In genomic region chr4:95758001-95758400, GRCh38 we compare ENCODE assay signal across 25 cellular contexts.
DNase-seq lines count a peak whose midpoint lies in the region; ATAC-seq and TF ChIP-seq lines count a peak whose summit lies in the region.
"Had no signal": no experiment of that assay in that cellular context is flagged by ENCODE, and none has a peak within 500 bp of the region (broad histone marks: within the 10 kb centered on the region; RNA-seq: fewer than 3 reads in every experiment).

No MANE protein-coding gene starts in this region.

- peak overlapping the region in 9 of 11 experiments; percentile 5 to 55 (median 21); a peak in 15 of 22 replicates for H3K4me2 ChIP-seq in BLaER1 treated with 17β-estradiol and CSF1 and Interleukin-3, amounts not matched to agents 10 nM and 100 nM
- H3K4me2 ChIP-seq in HCT116 (ENCODE audit: low read length), result no peak overlapping the region
- H3K4me2 ChIP-seq: A549 had no signal

- BruUV-seq in HCT116 (replicated peaks; lab: Mats Ljungman, UMichigan), result no TSS peak

- H3K27me3 Mint-ChIP-seq in immature natural killer cell (ENCODE audit: low read depth in 3 of 3) (peaks cover 0 to 1% (median 0%) of the 10 kb centered on the region in 3 donors), endothelial cell (ENCODE audit: unreplicated experiment) (no peaks in the 10 kb centered on the region)
- H3K27me3 Mint-ChIP-seq: T-cell had no signal

- intact Hi-C loops in HCT116 (cut with micrococcal nuclease), result no loop called here
- intact Hi-C loops in left ventricle myocardium superior (cut with micrococcal nuclease), result no loop called here

- RAD21 ChIA-PET in HCT116 (lab: Charles Lee; ENCODE audit: low non-redundant PET in 1 of 2, low total read pairs in 2 of 2, uncharacterized antibody in 2 of 2, unreplicated experiment in 2 of 2), result no interaction called here

- no peak overlapping the region for H3K9ac ChIP-seq in BLaER1 treated with 17β-estradiol and CSF1 and Interleukin-3, amounts not matched to agents 10 nM and 100 nM
- H3K9ac ChIP-seq in HCT116 (ENCODE audit: low read length), result no peak overlapping the region

- H3K9me3 ChIP-seq in BLaER1 treated with 17β-estradiol and CSF1 and Interleukin-3, amounts not matched to agents 10 nM and 100 nM (replicated peaks in 1 of 11), result no peaks in the 10 kb centered on the region
- H3K9me3 ChIP-seq in HCT116 (ENCODE audit: control insufficient read depth in 1 of 2, insufficient read depth in 1 of 2, low read depth in 1 of 2, low read length in 2 of 2), result no peaks in the 10 kb centered on the region
- H3K9me3 ChIP-seq: A549 had no signal

- TF ChIP-seq RAD21 in HCT116 (IDR thresholded peaks at IDR 0.05; ENCODE audit: low read depth), result no peak

- H3K4me3 Mint-ChIP-seq in immature natural killer cell (peak overlapping the region; percentile 23 to 68 (median 47)), endothelial cell (ENCODE audit: unreplicated experiment) (no peak overlapping the region)
- H3K4me3 Mint-ChIP-seq: CD14-positive monocyte, H9, HFFc6, T-cell had no signal

- DNase-seq in HCT116 (ENCODE audit: low read depth, low spot score) (no peak), cardiac fibroblast (ENCODE audit: low read depth in 2 of 2) (peak; percentile 13 to 22), immature natural killer cell (peak in 1 of 3 donors; percentile 10), inferior parietal cortex (ENCODE audit: extremely low spot score) (no peak), left ventricle myocardium superior (no peak), endothelial cell (ENCODE audit: low spot score) (no peak), NCI-H226 (no peak)
- DNase-seq: Calu3, DMS79 treated with DMSO at 0.1 percent for 48 hours, H9, HFFc6, IMR-90, KG1, MM.1S, NCI-H1417, NCI-H1694, NCI-H2029 treated with DMSO at 0.1 percent for 48 hours, NCI-H2227 treated with DMSO at 0.1 percent for 48 hours, NCI-H510A, NCI-H69, SIG-M5, T-cell had no signal

- CTCF ChIA-PET in HCT116 (lab: Charles Lee), result no interaction called here

- no peaks in the 10 kb centered on the region for H3K79me2 ChIP-seq in HCT116 (ENCODE audit: insufficient read depth, low read length)

- H2AFZ ChIP-seq in HCT116 (ENCODE audit: low read depth, low read length, poor library complexity, severe bottlenecking), result peak overlapping the region; percentile 38

- peaks cover 0 to 4% (median 0%) of the 10 kb centered on the region in 3 donors for H3K36me3 Mint-ChIP-seq in immature natural killer cell
- no peaks in the 10 kb centered on the region for H3K36me3 Mint-ChIP-seq in endothelial cell (ENCODE audit: low read depth, unreplicated experiment)
- H3K36me3 Mint-ChIP-seq: CD14-positive monocyte, T-cell had no signal

- H3K4me3 ChIP-seq in BLaER1 treated with 17β-estradiol and CSF1 and Interleukin-3, amounts not matched to agents 10 nM and 100 nM, result no peak overlapping the region
- no peak overlapping the region for H3K4me3 ChIP-seq in HCT116 (replicated peaks in 1 of 2; ENCODE audit: low read depth in 1 of 2, low read length in 2 of 2)
- no peak overlapping the region for H3K4me3 ChIP-seq in cardiac fibroblast (replicated peaks in 1 of 2; ENCODE audit: low read depth in 2 of 2, low read length in 2 of 2)
- H3K4me3 ChIP-seq: A549 had no signal

- POLR2A ChIA-PET in HCT116 (lab: Charles Lee), result no interaction called here

- no peak for TF ChIP-seq POLR2A in HCT116 (IDR thresholded peaks at IDR 0.05; ENCODE audit: borderline replicate concordance, extremely low read depth, insufficient read depth, insufficient read length)

- H3K36me3 ChIP-seq in BLaER1 treated with 17β-estradiol and CSF1 and Interleukin-3, amounts not matched to agents 10 nM and 100 nM, result no peaks in the 10 kb centered on the region
- H3K36me3 ChIP-seq in HCT116 (ENCODE audit: control insufficient read depth in 1 of 2, insufficient read depth in 2 of 2, low read length in 2 of 2), result no peaks in the 10 kb centered on the region

- H3K9me2 ChIP-seq in HCT116 (ENCODE audit: insufficient read depth), result no peaks in the 10 kb centered on the region

- H3K4me1 Mint-ChIP-seq in immature natural killer cell (peaks cover 15 to 24% of the 10 kb centered on the region in 2 donors), endothelial cell (ENCODE audit: unreplicated experiment) (peaks cover 2% of the 10 kb centered on the region)
- H3K4me1 Mint-ChIP-seq: CD14-positive monocyte, T-cell had no signal

- H3K27ac Mint-ChIP-seq in immature natural killer cell (peak overlapping the region in 1 of 6 donors; percentile 49), endothelial cell (ENCODE audit: unreplicated experiment) (no peak overlapping the region)
- H3K27ac Mint-ChIP-seq: CD14-positive monocyte, HFFc6, T-cell had no signal

- H4K20me1 ChIP-seq in BLaER1 treated with 17β-estradiol and CSF1 and Interleukin-3, amounts not matched to agents 10 nM and 100 nM, result no peaks in the 10 kb centered on the region
- H4K20me1 ChIP-seq in HCT116 (ENCODE audit: insufficient read depth), result no peaks in the 10 kb centered on the region

- ATAC-seq in HCT116 (no peak), left ventricle myocardium superior (no peak)
- ATAC-seq: A549, T-cell had no signal

- no peaks in the 10 kb centered on the region for H3K27me3 ChIP-seq in BLaER1 treated with 17β-estradiol and CSF1 and Interleukin-3, amounts not matched to agents 10 nM and 100 nM
- no peaks in the 10 kb centered on the region for H3K27me3 ChIP-seq in HCT116 (ENCODE audit: insufficient read depth, low read length)

- H3K27ac ChIP-seq in BLaER1 treated with 17β-estradiol and CSF1 and Interleukin-3, amounts not matched to agents 10 nM and 100 nM, result peak overlapping the region in 6 of 11 experiments; percentile 2 to 29 (median 13); a peak in 6 of 22 replicates
- H3K27ac ChIP-seq in HCT116 (ENCODE audit: low read depth, low read length), result no peak overlapping the region
- H3K27ac ChIP-seq: A549 had no signal

- H3K9me3 Mint-ChIP-seq in immature natural killer cell, result peaks cover 0 to 7% (median 0%) of the 10 kb centered on the region in 6 donors
- H3K9me3 Mint-ChIP-seq in endothelial cell (ENCODE audit: unreplicated experiment), result no peaks in the 10 kb centered on the region

- no peak for TF ChIP-seq CTCF in HCT116 (IDR thresholded peaks at IDR 0.05 in 2 of 3, conservative IDR thresholded peaks at IDR 0.05 in 1 of 3; ENCODE audit: borderline replicate concordance in 1 of 3, insufficient read depth in 1 of 3, low read depth in 2 of 3, low read length in 2 of 3)
- TF ChIP-seq CTCF in cardiac fibroblast (IDR thresholded peaks at IDR 0.05; ENCODE audit: low read depth, low read length), result no peak
- TF ChIP-seq CTCF in endothelial cell (IDR thresholded peaks at IDR 0.05; ENCODE audit: unreplicated experiment), result no peak

- H3K4me1 ChIP-seq in BLaER1 treated with 17β-estradiol and CSF1 and Interleukin-3, amounts not matched to agents 10 nM and 100 nM, result peaks cover 3 to 31% (median 13%) of the 10 kb centered on the region in 10 experiments; a peak in 18 of 20 replicates
- H3K4me1 ChIP-seq in HCT116 (ENCODE audit: control insufficient read depth in 1 of 2, insufficient read depth in 2 of 2, low read length in 2 of 2), result peaks cover 0 to 5% of the 10 kb centered on the region in 2 experiments; a peak in 1 of 4 replicates
- H3K4me1 ChIP-seq: A549 had no signal

TF ChIP-seq in HCT116, 20 proteins besides CTCF, POLR2A, EP300 and RAD21 (continues in another document):
- TF ChIP-seq EGR1 (IDR thresholded peaks at IDR 0.05; ENCODE audit: low read depth) (no peak), SIN3A (IDR thresholded peaks at IDR 0.05; ENCODE audit: low read depth) (no peak), CEBPB (IDR thresholded peaks at IDR 0.05; ENCODE audit: low read depth) (no peak), REST (IDR thresholded peaks at IDR 0.05; ENCODE audit: low read depth) (no peak), ZNF274 (IDR thresholded peaks at IDR 0.05; ENCODE audit: low read depth, low read length) (no peak), ZFX (IDR thresholded peaks at IDR 0.05) (no peak), JUND (IDR thresholded peaks at IDR 0.05) (no peak)
- TF ChIP-seq, protein P1, sequence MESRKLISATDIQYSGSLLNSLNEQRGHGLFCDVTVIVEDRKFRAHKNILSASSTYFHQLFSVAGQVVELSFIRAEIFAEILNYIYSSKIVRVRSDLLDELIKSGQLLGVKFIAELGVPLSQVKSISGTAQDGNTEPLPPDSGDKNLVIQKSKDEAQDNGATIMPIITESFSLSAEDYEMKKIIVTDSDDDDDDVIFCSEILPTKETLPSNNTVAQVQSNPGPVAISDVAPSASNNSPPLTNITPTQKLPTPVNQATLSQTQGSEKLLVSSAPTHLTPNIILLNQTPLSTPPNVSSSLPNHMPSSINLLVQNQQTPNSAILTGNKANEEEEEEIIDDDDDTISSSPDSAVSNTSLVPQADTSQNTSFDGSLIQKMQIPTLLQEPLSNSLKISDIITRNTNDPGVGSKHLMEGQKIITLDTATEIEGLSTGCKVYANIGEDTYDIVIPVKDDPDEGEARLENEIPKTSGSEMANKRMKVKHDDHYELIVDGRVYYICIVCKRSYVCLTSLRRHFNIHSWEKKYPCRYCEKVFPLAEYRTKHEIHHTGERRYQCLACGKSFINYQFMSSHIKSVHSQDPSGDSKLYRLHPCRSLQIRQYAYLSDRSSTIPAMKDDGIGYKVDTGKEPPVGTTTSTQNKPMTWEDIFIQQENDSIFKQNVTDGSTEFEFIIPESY (IDR thresholded peaks at IDR 0.05; ENCODE audit: extremely low read depth, insufficient replicate concordance, low read length), result no peak

Comparison
In these comparisons a context has a peak if more than half of its experiments do, and no peak if none do; other contexts are left out.
1. DNase-seq: peak in cardiac fibroblast (2 of 2); none in HCT116 (single experiment), inferior parietal cortex (single experiment), left ventricle myocardium superior (single experiment), endothelial cell (single experiment) and NCI-H226 (single experiment).